ENCODE assay signal across 8 cellular contexts in the genomic region with DNA sequence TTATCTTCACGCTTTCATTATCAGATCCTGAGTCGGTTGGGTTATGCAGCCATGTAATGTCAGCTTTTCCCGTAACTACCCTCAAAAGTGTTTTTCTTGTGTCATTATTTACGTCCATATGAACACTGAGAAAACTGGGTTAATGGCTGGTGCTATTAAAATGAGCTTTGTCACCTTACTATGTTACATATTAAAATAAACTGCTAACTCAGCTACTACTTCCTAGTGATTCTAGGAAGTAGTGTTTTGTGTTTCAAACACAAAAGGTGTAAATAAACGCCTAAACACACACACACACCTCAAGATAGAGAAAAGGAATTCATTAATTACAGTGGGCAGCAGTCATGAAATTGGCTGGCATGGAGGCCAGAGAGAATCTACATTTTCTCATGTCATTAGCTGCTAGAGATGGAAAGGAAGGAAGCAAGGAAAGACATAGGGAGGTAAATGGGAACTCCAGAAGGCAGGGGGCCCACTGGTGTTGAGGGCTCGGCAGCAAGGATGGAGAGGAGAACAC. TPM values are rescaled to one million over a fixed set of nuclear protein-coding genes. Genes with fewer than 3 reads are reported as not detected.
A peak's percentile ranks its signal among the peaks of the same experiment; 100 is the strongest.
DNase-seq lines count a peak whose midpoint lies in the region; ATAC-seq and TF ChIP-seq lines count a peak whose summit lies in the region.
"Had no signal": no experiment of that assay in that cellular context is flagged by ENCODE, and none has a peak within 500 bp of the region (broad histone marks: within the 10 kb centered on the region; RNA-seq: fewer than 3 reads in every experiment).

No MANE protein-coding gene starts in this region.

- POLR2A ChIA-PET in HCT116 (lab: Charles Lee) = interaction anchor here (0.6 to 3.8 kb wide), 6 partner anchors 12 to 77 kb away, joined by 3 to 29 read pairs (median 6); partner anchors contain the start of genes AJUBA, HAUS4 and RBM23
- POLR2A ChIA-PET in Panc1 (lab: Charles Lee) = interaction anchor here (1.2 kb wide), 1 partner anchor 27 kb away, joined by 4 read pairs; the partner anchor contains the start of gene HAUS4

- H3K27me3 Mint-ChIP-seq in chondrocyte (ENCODE audit: low read depth) = no peaks in the 10 kb centered on the region
- no peaks in the 10 kb centered on the region for H3K27me3 Mint-ChIP-seq in progenitor cell of endocrine pancreas

- in situ Hi-C loops in Panc1 (cut with HindIII; ENCODE audit: low pct_unique_long_range_greater_than_20kb, low sequenced_read_pairs) = no loop called here

- H3K4me1 ChIP-seq in HCT116 (ENCODE audit: control insufficient read depth in 1 of 2, insufficient read depth in 2 of 2, low read length in 2 of 2) = peaks cover 31 to 64% of the 10 kb centered on the region in 2 experiments
- peaks cover 9% of the 10 kb centered on the region for H3K4me1 ChIP-seq in Panc1 (ENCODE audit: control insufficient read depth, insufficient read depth, low read length)
- H3K4me1 ChIP-seq in right atrium auricular region = peaks cover 0 to 20% of the 10 kb centered on the region in 2 donors
- H3K4me1 ChIP-seq in stomach = peaks cover 20 to 43% (median 31%) of the 10 kb centered on the region in 4 donors

- CTCF ChIA-PET in HCT116 (lab: Charles Lee) = interaction anchor here (0.8 to 2.4 kb wide), 22 partner anchors 10 to 341 kb away, joined by 3 to 20 read pairs (median 5); partner anchors contain the start of genes ACIN1, AJUBA, C14orf119 and CDH24
- CTCF ChIA-PET in Panc1 (lab: Charles Lee) = interaction anchor here (0.5 to 1.1 kb wide), 6 partner anchors 19 to 240 kb away, joined by 3 to 5 read pairs (median 4); partner anchors contain the start of gene AJUBA

- H3K4me3 ChIP-seq in HCT116 (replicated peaks in 1 of 2; ENCODE audit: low read depth in 1 of 2, low read length in 2 of 2) (peak overlapping the region; percentile 75 to 96), Panc1 (ENCODE audit: low read depth in 2 of 2, low read length in 2 of 2) (peak overlapping the region; percentile 86 to 95), right atrium auricular region (peak overlapping the region; percentile 41 to 71), stomach (peak overlapping the region; percentile 73 to 97 (median 88))

- RAD21 ChIA-PET in HCT116 (lab: Charles Lee; ENCODE audit: low non-redundant PET in 1 of 2, low total read pairs in 2 of 2, uncharacterized antibody in 2 of 2, unreplicated experiment in 2 of 2) = interaction anchor here in 1 of 2 experiments (0.8 kb wide), 1 partner anchor 48 kb away, joined by 4 read pairs; no protein-coding TSS in a partner anchor

- DNase-seq in HCT116 (ENCODE audit: low read depth, low spot score) = no peak
- DNase-seq in Panc1 (ENCODE audit: low read depth, low spot score) = no peak
- DNase-seq in right atrium auricular region (ENCODE audit: low spot score) = no peak
- no peak for DNase-seq in stomach
- DNase-seq in chondrocyte (ENCODE audit: low spot score) = no peak
- no peak for DNase-seq in progenitor cell of endocrine pancreas (ENCODE audit: low spot score, unreplicated experiment)
- DNase-seq in GM19238 (ENCODE audit: insufficient read length, low spot score) = no peak

- H2AFZ ChIP-seq in HCT116 (ENCODE audit: low read depth, low read length, poor library complexity, severe bottlenecking) = peak overlapping the region; percentile 47

- no TSS peak for BruUV-seq in HCT116 (replicated peaks; lab: Mats Ljungman, UMichigan)
- no TSS peak for BruUV-seq in Panc1 (replicated peaks; lab: Mats Ljungman, UMichigan)

- no peaks in the 10 kb centered on the region for H4K20me1 ChIP-seq in HCT116 (ENCODE audit: insufficient read depth)

- no peak for TF ChIP-seq EP300 in stomach (IDR thresholded peaks at IDR 0.05)

- no peaks in the 10 kb centered on the region for H3K9me2 ChIP-seq in HCT116 (ENCODE audit: insufficient read depth)

- H3K4me3 Mint-ChIP-seq in chondrocyte (ENCODE audit: unreplicated experiment) = no peak overlapping the region
- H3K4me3 Mint-ChIP-seq in progenitor cell of endocrine pancreas (ENCODE audit: low read depth) = no peak overlapping the region

- H3K4me2 ChIP-seq in HCT116 (ENCODE audit: low read length) = peak overlapping the region; percentile 91

- ATAC-seq in HCT116 (no peak), Panc1 (peak; percentile 9)

- H3K27ac Mint-ChIP-seq in chondrocyte (ENCODE audit: unreplicated experiment) (no peak overlapping the region), progenitor cell of endocrine pancreas (no peak overlapping the region)

- TF ChIP-seq RAD21 in HCT116 (IDR thresholded peaks at IDR 0.05; ENCODE audit: low read depth) = no peak

- WGBS in stomach, 5 donors = 1 to 3% (median 1%) methylated on average over 6 of the region's 6 CpGs

- H3K9me3 ChIP-seq in HCT116 (ENCODE audit: control insufficient read depth in 1 of 2, insufficient read depth in 1 of 2, low read depth in 1 of 2, low read length in 2 of 2) = no peaks in the 10 kb centered on the region
- no peaks in the 10 kb centered on the region for H3K9me3 ChIP-seq in Panc1 (ENCODE audit: control insufficient read depth, insufficient read depth, low read depth, low read length)
- no peaks in the 10 kb centered on the region for H3K9me3 ChIP-seq in right atrium auricular region
- H3K9me3 ChIP-seq in stomach = no peaks in the 10 kb centered on the region

- H3K27ac ChIP-seq in HCT116 (ENCODE audit: low read depth, low read length) = peak overlapping the region; percentile 79
- H3K27ac ChIP-seq in Panc1 (ENCODE audit: low read length) = peak overlapping the region; percentile 91
- peak overlapping the region; percentile 85 for H3K27ac ChIP-seq in right atrium auricular region
- peak overlapping the region; percentile 90 to 97 (median 92) for H3K27ac ChIP-seq in stomach

- TF ChIP-seq CTCF in HCT116 (IDR thresholded peaks at IDR 0.05 in 2 of 3, conservative IDR thresholded peaks at IDR 0.05 in 1 of 3; ENCODE audit: borderline replicate concordance in 1 of 3, insufficient read depth in 1 of 3, low read depth in 2 of 3, low read length in 2 of 3) (no peak), Panc1 (IDR thresholded peaks at IDR 0.05) (no peak), right atrium auricular region (IDR thresholded peaks at IDR 0.05) (no peak), stomach (IDR thresholded peaks at IDR 0.05) (no peak), chondrocyte (IDR thresholded peaks at IDR 0.05) (no peak), progenitor cell of endocrine pancreas (IDR thresholded peaks at IDR 0.05; ENCODE audit: unreplicated experiment) (no peak)

- peak overlapping the region; percentile 90 for H3K9ac ChIP-seq in HCT116 (ENCODE audit: low read length)

- H3K36me3 Mint-ChIP-seq in chondrocyte (ENCODE audit: low read depth) (peaks cover 5% of the 10 kb centered on the region), progenitor cell of endocrine pancreas (ENCODE audit: insufficient read depth) (peaks cover 4% of the 10 kb centered on the region)

- peaks cover 38% of the 10 kb centered on the region for H3K79me2 ChIP-seq in HCT116 (ENCODE audit: insufficient read depth, low read length)

- H3K36me3 ChIP-seq in HCT116 (ENCODE audit: control insufficient read depth in 1 of 2, insufficient read depth in 2 of 2, low read length in 2 of 2) = peaks cover 13 to 21% of the 10 kb centered on the region in 2 experiments
- peaks cover 6% of the 10 kb centered on the region for H3K36me3 ChIP-seq in Panc1 (ENCODE audit: control insufficient read depth, insufficient read depth, low read length)
- H3K36me3 ChIP-seq in right atrium auricular region = peaks cover 18% of the 10 kb centered on the region
- peaks cover 9 to 28% (median 17%) of the 10 kb centered on the region in 4 donors for H3K36me3 ChIP-seq in stomach

- H3K27me3 ChIP-seq in HCT116 (ENCODE audit: insufficient read depth, low read length) (no peaks in the 10 kb centered on the region), Panc1 (ENCODE audit: control insufficient read depth, insufficient read depth, low read length) (no peaks in the 10 kb centered on the region), right atrium auricular region (no peaks in the 10 kb centered on the region), stomach (no peaks in the 10 kb centered on the region)

- TF ChIP-seq POLR2A in HCT116 (IDR thresholded peaks at IDR 0.05; ENCODE audit: borderline replicate concordance, extremely low read depth, insufficient read depth, insufficient read length) = no peak
- TF ChIP-seq POLR2A in stomach (IDR thresholded peaks at IDR 0.05) = no peak

- intact Hi-C loops in HCT116 (cut with micrococcal nuclease) (loop anchor here (2.0 kb wide), 1 partner anchor 53 kb away; the partner anchor contains the start of gene AJUBA), Panc1 (cut with micrococcal nuclease; ENCODE audit: unreplicated experiment) (loop anchor here (5.0 kb wide), 1 partner anchor 127 kb away; the partner anchor contains the start of gene CDH24), stomach (cut with DNase I; ENCODE audit: low total_unique reads) (no loop called here)

- H3K4me1 Mint-ChIP-seq in chondrocyte (ENCODE audit: low read depth) (peaks cover 15% of the 10 kb centered on the region), progenitor cell of endocrine pancreas (ENCODE audit: low read depth) (peaks cover 27% of the 10 kb centered on the region)

- H3K9me3 Mint-ChIP-seq in chondrocyte (ENCODE audit: low read depth) (no peaks in the 10 kb centered on the region), progenitor cell of endocrine pancreas (ENCODE audit: low read depth) (no peaks in the 10 kb centered on the region)

RNA-seq across cellular contexts. Expression of gene PRMT5, which starts 0.7 kb away (rescaled TPM):
- total RNA-seq in HCT116 (2021; ENCODE audit: unreplicated experiment) = 186 TPM
- polyA plus RNA-seq in HCT116 (2012) = 204 TPM in 2 replicates
- 108 TPM for total RNA-seq in Panc1 (2021; ENCODE audit: unreplicated experiment)
- polyA plus RNA-seq in Panc1 (2012; ENCODE audit: insufficient read length) = 200 TPM
- total RNA-seq in right atrium auricular region = 10 to 100 TPM; 23.3 to 55.1 TPM
- 10 to 100 TPM; 20.9 to 48.8 (median 36.2) TPM for total RNA-seq in stomach
- 10 to 100 TPM; 32.1 to 39.6 (median 38.0) TPM for polyA plus RNA-seq in stomach
- total RNA-seq in chondrocyte = 42.0 to 59.5 TPM (median 50.4 TPM) in 3 replicates
- 104 and 111 TPM in 2 replicates for total RNA-seq in progenitor cell of endocrine pancreas

RNA-seq across cellular contexts. Expression of gene RBM23, which starts 11.0 kb away (rescaled TPM):
- 67.2 TPM for total RNA-seq in HCT116 (2021; ENCODE audit: unreplicated experiment)
- polyA plus RNA-seq in HCT116 (2012) = 51.0 and 54.9 TPM in 2 replicates
- 47.2 TPM for total RNA-seq in Panc1 (2021; ENCODE audit: unreplicated experiment)
- polyA plus RNA-seq in Panc1 (2012; ENCODE audit: insufficient read length) = 49.5 TPM
- 100 to 1,000 TPM in 1 of 2 donors, 10 to 100 TPM in 1; 76.5 to 774 TPM for total RNA-seq in right atrium auricular region
- 100 to 1,000 TPM in 2 of 5 donors, 10 to 100 TPM in 3; 12.1 to 126 (median 94.7) TPM for total RNA-seq in stomach
- 10 to 100 TPM; 23.5 to 59.1 (median 41.2) TPM for polyA plus RNA-seq in stomach
- total RNA-seq in chondrocyte = 51.3 to 72.0 TPM (median 53.1 TPM) in 3 replicates
- total RNA-seq in progenitor cell of endocrine pancreas = 110 and 118 TPM in 2 replicates

RNA-seq across cellular contexts. Expression of gene HAUS4, which starts 27.0 kb away (rescaled TPM):
- total RNA-seq in HCT116 (2021; ENCODE audit: unreplicated experiment) (48.7 TPM), Panc1 (2021; ENCODE audit: unreplicated experiment) (25.7 TPM), right atrium auricular region (10 to 100 TPM; 25.8 to 28.7 TPM), stomach (100 to 1,000 TPM in 1 of 5 donors, 10 to 100 TPM in 4; 38.5 to 121 (median 76.8) TPM), chondrocyte (27.6 to 35.2 TPM (median 29.3 TPM) in 3 replicates), progenitor cell of endocrine pancreas (36.6 and 39.1 TPM in 2 replicates)
- 45.1 and 57.4 TPM in 2 replicates for polyA plus RNA-seq in HCT116 (2012)
- polyA plus RNA-seq in Panc1 (2012; ENCODE audit: insufficient read length) = 14.1 TPM
- polyA plus RNA-seq in stomach = 10 to 100 TPM; 28.1 to 38.8 (median 37.0) TPM

RNA-seq across cellular contexts. Expression of gene REM2, which starts 46.9 kb away (rescaled TPM):
- 0.47 TPM for total RNA-seq in HCT116 (2021; ENCODE audit: unreplicated experiment)
- 0.52 and 0.59 TPM in 2 replicates for polyA plus RNA-seq in HCT116 (2012)
- 0.18 TPM for total RNA-seq in Panc1 (2021; ENCODE audit: unreplicated experiment)
- 0.31 TPM for polyA plus RNA-seq in Panc1 (2012; ENCODE audit: insufficient read length)
- not detected for total RNA-seq in right atrium auricular region
- total RNA-seq in stomach = 1 to 10 TPM in 1 of 5 donors, under 1 TPM in 2, not detected in 2; 0.45 to 1.1 (median 0.87) TPM
- polyA plus RNA-seq in stomach = 1 to 10 TPM in 1 of 3 donors, under 1 TPM in 1, not detected in 1; 0.12 to 1.2 TPM
- total RNA-seq in chondrocyte = 0.10 TPM in 1 of 3 replicates, not detected in the others
- 10.0 and 11.3 TPM in 2 replicates for total RNA-seq in progenitor cell of endocrine pancreas
- total RNA-seq: dermis blood vessel endothelial cell had no signal

RNA-seq across cellular contexts. Expression of gene AJUBA, which starts 52.4 kb away (rescaled TPM):
- total RNA-seq in HCT116 (2021; ENCODE audit: unreplicated experiment) (39.7 TPM), Panc1 (2021; ENCODE audit: unreplicated experiment) (50.2 TPM), right atrium auricular region (10 to 100 TPM in 1 of 2 donors, 1 to 10 TPM in 1; 5.8 to 24.6 TPM), stomach (10 to 100 TPM in 3 of 5 donors, 1 to 10 TPM in 1, not detected in 1; 3.1 to 13.3 (median 10.7) TPM), chondrocyte (56.5 to 124 TPM (median 124 TPM) in 3 replicates), progenitor cell of endocrine pancreas (97.1 and 104 TPM in 2 replicates)
- 25.0 and 33.9 TPM in 2 replicates for polyA plus RNA-seq in HCT116 (2012)
- 22.9 TPM for polyA plus RNA-seq in Panc1 (2012; ENCODE audit: insufficient read length)
- 1 to 10 TPM; 1.5 to 6.9 (median 6.6) TPM for polyA plus RNA-seq in stomach
